ENCODE assay signal across 8 cellular contexts in genomic region chr12:41663487-41664258, GRCh38.
A peak's percentile ranks its signal among the peaks of the same experiment; 100 is the strongest.
DNase-seq lines count a peak whose midpoint lies in the region; ATAC-seq and TF ChIP-seq lines count a peak whose summit lies in the region.

No MANE protein-coding gene starts in this region.

- ATAC-seq in activated CD8-positive, alpha-beta memory T cell treated with anti-CD3 and anti-CD28 coated beads, Interleukin-2, amount 10 ng/mL, durations not matched to agents 7 days and 5 days = no peak
- ATAC-seq in GM18868 (IDR thresholded peaks at IDR 0.05; ENCODE audit: unreplicated experiment) = no peak

- no peaks in the 10 kb centered on the region for H3K79me2 ChIP-seq in parathyroid adenoma

- no peaks in the 10 kb centered on the region for H3K36me3 ChIP-seq in parathyroid adenoma (ENCODE audit: control insufficient read depth, insufficient read depth, low read length)

- H3K9ac ChIP-seq in parathyroid adenoma = no peak overlapping the region

- no peak overlapping the region for H3K27ac ChIP-seq in parathyroid adenoma

- no peaks in the 10 kb centered on the region for H3K9me3 ChIP-seq in parathyroid adenoma (ENCODE audit: control insufficient read depth, low read length)

- H3K27me3 Mint-ChIP-seq in activated CD8-positive, alpha-beta memory T cell treated with anti-CD3 and anti-CD28 coated beads, Interleukin-2, amount 10 ng/mL, durations not matched to agents 7 days and 5 days = no peaks in the 10 kb centered on the region

- CTCF ChIA-PET in activated CD8-positive, alpha-beta memory T cell treated with anti-CD3 and anti-CD28 coated beads, Interleukin-2, amount 10 ng/mL, durations not matched to agents 7 days and 5 days (lab: Charles Lee) = no interaction called here

- no peak overlapping the region for H3K4me3 Mint-ChIP-seq in activated CD8-positive, alpha-beta memory T cell treated with anti-CD3 and anti-CD28 coated beads, Interleukin-2, amount 10 ng/mL, durations not matched to agents 7 days and 5 days

- H3K4me1 ChIP-seq in parathyroid adenoma = no peaks in the 10 kb centered on the region

- H2AFZ ChIP-seq in parathyroid adenoma = no peak overlapping the region

- H3K4me2 ChIP-seq in parathyroid adenoma (ENCODE audit: low read length) = no peak overlapping the region

- H3K4me1 Mint-ChIP-seq in activated CD8-positive, alpha-beta memory T cell treated with anti-CD3 and anti-CD28 coated beads, Interleukin-2, amount 10 ng/mL, durations not matched to agents 7 days and 5 days = no peaks in the 10 kb centered on the region

- no peaks in the 10 kb centered on the region for H3K27me3 ChIP-seq in parathyroid adenoma (ENCODE audit: control insufficient read depth, insufficient read depth, low read length)

- no peaks in the 10 kb centered on the region for H3K36me3 Mint-ChIP-seq in activated CD8-positive, alpha-beta memory T cell treated with anti-CD3 and anti-CD28 coated beads, Interleukin-2, amount 10 ng/mL, durations not matched to agents 7 days and 5 days

- TF ChIP-seq CTCF in GM12864 (IDR thresholded peaks at IDR 0.05; ENCODE audit: low read depth, low read length, missing control alignments) = peak; percentile 8
- TF ChIP-seq CTCF in epithelial cell of esophagus (IDR thresholded peaks at IDR 0.05; ENCODE audit: insufficient read depth, low read depth, low read length, missing control alignments) = peak; percentile 50
- TF ChIP-seq CTCF in parathyroid adenoma (IDR thresholded peaks at IDR 0.05) = peak; percentile 32

- H3K9me3 Mint-ChIP-seq in activated CD8-positive, alpha-beta memory T cell treated with anti-CD3 and anti-CD28 coated beads, Interleukin-2, amount 10 ng/mL, durations not matched to agents 7 days and 5 days (ENCODE audit: low read depth) = no peaks in the 10 kb centered on the region

- no peak overlapping the region for H3K27ac Mint-ChIP-seq in activated CD8-positive, alpha-beta memory T cell treated with anti-CD3 and anti-CD28 coated beads, Interleukin-2, amount 10 ng/mL, durations not matched to agents 7 days and 5 days

- DNase-seq in GM12864 (ENCODE audit: low read depth) = no peak
- peak; percentile 1 for DNase-seq in NCI-H526 treated with DMSO at 0.1 percent for 48 hours (lab: John Stamatoyannopoulos, UW)
- peak; percentile 22 for DNase-seq in epithelial cell of esophagus (ENCODE audit: low read depth)
- no peak for DNase-seq in activated CD4-positive, alpha-beta T cell treated with anti-CD3 and anti-CD28 coated beads for 4 hours
- no peak for DNase-seq in activated CD8-positive, alpha-beta memory T cell treated with anti-CD3 and anti-CD28 coated beads, Interleukin-2, amount 10 ng/mL, durations not matched to agents 7 days and 5 days
- no peak for DNase-seq in stimulated activated CD8-positive, alpha-beta memory T cell treated with anti-CD3 and anti-CD28 coated beads, Interleukin-4, amount 100 ng/mL, for 48 hours

- H3K4me3 ChIP-seq in GM12864 (ENCODE audit: low read depth, low read length) = no peak overlapping the region
- no peak overlapping the region for H3K4me3 ChIP-seq in epithelial cell of esophagus (ENCODE audit: low read length)
- H3K4me3 ChIP-seq in parathyroid adenoma (ENCODE audit: low read depth, low read length) = no peak overlapping the region

Comparison
In these comparisons a context has a peak if more than half of its experiments do, and no peak if none do; other contexts are left out.
1. DNase-seq: peak in NCI-H526 treated with DMSO at 0.1 percent for 48 hours (single experiment) and epithelial cell of esophagus (single experiment); none in GM12864 (single experiment), activated CD4-positive, alpha-beta T cell treated with anti-CD3 and anti-CD28 coated beads for 4 hours (0 of 2), activated CD8-positive, alpha-beta memory T cell treated with anti-CD3 and anti-CD28 coated beads, Interleukin-2, amount 10 ng/mL, durations not matched to agents 7 days and 5 days (single experiment) and stimulated activated CD8-positive, alpha-beta memory T cell treated with anti-CD3 and anti-CD28 coated beads, Interleukin-4, amount 100 ng/mL, for 48 hours (single experiment).
2. Peak in every context shown above with its lines, with median percentiles within 50 percentile points of each other: CTCF ChIP-seq.